ENCODE assay signal across 1 cellular context in the genomic region with DNA sequence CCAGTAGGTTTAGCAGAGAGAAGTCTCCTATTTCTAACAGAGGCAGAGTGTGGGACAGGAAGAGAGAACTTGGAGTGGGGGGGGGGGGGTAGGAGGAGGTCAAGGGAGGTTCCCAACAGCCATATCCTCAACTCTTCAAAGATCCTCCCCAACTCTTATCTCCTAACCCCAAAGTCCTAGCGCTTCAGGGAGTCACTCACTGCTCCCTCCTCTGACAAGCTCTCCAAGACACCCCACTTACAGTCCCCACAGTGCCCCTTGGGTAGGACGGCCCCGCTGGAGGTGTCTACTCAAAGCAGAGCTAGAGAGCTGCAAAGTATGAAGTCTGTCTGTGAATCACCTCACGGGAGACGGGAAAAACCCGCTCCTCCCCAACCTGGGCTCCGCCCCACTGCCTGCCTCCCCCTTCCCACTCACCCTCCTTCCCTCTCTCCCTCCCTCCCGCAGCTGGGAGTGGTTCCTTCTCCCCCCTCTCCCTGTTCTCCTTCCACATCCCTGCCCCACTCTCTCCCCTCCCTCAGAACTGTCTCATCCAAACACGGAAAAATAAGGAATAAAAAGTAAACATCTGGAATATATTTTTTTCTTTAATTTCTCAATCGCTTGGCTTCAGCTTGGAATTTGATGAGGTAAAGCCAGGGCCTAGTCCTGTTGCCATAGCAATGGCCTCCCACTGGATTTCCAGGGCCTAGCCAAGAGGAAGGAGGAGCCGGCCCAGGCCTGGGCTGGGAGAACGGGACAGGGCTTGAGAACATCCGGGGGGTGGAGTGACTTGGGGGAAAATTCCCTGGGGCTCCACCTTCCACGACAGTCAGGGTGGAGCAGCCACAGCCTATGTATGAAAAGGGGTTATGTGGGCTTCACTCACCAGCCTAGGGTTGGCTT.
TF ChIP-seq lines count a peak whose summit lies in the region.

No MANE protein-coding gene starts in this region.

TF ChIP-seq in K562, 482 proteins besides CTCF, POLR2A, EP300 and RAD21 (continued from another document):
- TF ChIP-seq, protein P1, sequence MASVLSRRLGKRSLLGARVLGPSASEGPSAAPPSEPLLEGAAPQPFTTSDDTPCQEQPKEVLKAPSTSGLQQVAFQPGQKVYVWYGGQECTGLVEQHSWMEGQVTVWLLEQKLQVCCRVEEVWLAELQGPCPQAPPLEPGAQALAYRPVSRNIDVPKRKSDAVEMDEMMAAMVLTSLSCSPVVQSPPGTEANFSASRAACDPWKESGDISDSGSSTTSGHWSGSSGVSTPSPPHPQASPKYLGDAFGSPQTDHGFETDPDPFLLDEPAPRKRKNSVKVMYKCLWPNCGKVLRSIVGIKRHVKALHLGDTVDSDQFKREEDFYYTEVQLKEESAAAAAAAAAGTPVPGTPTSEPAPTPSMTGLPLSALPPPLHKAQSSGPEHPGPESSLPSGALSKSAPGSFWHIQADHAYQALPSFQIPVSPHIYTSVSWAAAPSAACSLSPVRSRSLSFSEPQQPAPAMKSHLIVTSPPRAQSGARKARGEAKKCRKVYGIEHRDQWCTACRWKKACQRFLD (CRISPR knock-in tag; IDR thresholded peaks at IDR 0.05) = 0 out of 2 replicates have a peak, but pooled peaks have one; percentile 38
- TF ChIP-seq ATF7 (IDR thresholded peaks at IDR 0.05) = peak; percentile 44; the same call in 1 of the 2 replicates
- 0 out of 2 replicates have a peak, but pooled peaks have one; percentile 4 for TF ChIP-seq NFE2 (IDR thresholded peaks at IDR 0.05; ENCODE audit: low read depth)
- TF ChIP-seq ZNF239 (CRISPR knock-in tag; IDR thresholded peaks at IDR 0.05) = no peak
- TF ChIP-seq ZC3H11A (IDR thresholded peaks at IDR 0.05; ENCODE audit: low read depth, low read length) = no peak
- TF ChIP-seq RBBP5 (IDR thresholded peaks at IDR 0.05; ENCODE audit: borderline replicate concordance, insufficient read depth, low read length, poor library complexity, severe bottlenecking) = peak; percentile 74
- TF ChIP-seq ERF (CRISPR knock-in tag; IDR thresholded peaks at IDR 0.05) = 0 out of 2 replicates have a peak, but pooled peaks have one; percentile 17
- peak; percentile 93 for TF ChIP-seq RFX1 (IDR thresholded peaks at IDR 0.05)
- TF ChIP-seq, protein P2, sequence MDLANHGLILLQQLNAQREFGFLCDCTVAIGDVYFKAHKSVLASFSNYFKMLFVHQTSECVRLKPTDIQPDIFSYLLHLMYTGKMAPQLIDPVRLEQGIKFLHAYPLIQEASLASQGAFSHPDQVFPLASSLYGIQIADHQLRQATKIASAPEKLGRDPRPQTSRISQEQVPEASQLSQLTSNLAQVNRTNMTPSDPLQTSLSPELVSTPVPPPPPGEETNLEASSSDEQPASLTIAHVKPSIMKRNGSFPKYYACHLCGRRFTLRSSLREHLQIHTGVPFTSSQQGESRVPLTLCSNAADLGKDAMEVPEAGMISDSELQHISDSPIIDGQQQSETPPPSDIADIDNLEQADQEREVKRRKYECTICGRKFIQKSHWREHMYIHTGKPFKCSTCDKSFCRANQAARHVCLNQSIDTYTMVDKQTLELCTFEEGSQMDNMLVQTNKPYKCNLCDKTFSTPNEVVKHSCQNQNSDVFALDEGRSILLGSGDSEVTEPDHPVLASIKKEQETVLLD (IDR thresholded peaks at IDR 0.05) = 0 out of 2 replicates have a peak, but pooled peaks have one; percentile 33
- no peak for TF ChIP-seq NR2C2 (CRISPR knock-in tag; IDR thresholded peaks at IDR 0.05)
- 0 out of 2 replicates have a peak, but pooled peaks have one; percentile 36 for TF ChIP-seq NR2C2 (tag; IDR thresholded peaks at IDR 0.05)
- TF ChIP-seq ZNF12 (CRISPR knock-in tag; IDR thresholded peaks at IDR 0.05) = no peak
- TF ChIP-seq CBFB (CRISPR knock-in tag; IDR thresholded peaks at IDR 0.05) = no peak
- peak; percentile 78 for TF ChIP-seq ZNF263 (CRISPR knock-in tag; IDR thresholded peaks at IDR 0.05; ENCODE audit: borderline replicate concordance)
- TF ChIP-seq EP400 (IDR thresholded peaks at IDR 0.05) = no peak
